ENCODE assay signal across 28 cellular contexts in the genomic region with DNA sequence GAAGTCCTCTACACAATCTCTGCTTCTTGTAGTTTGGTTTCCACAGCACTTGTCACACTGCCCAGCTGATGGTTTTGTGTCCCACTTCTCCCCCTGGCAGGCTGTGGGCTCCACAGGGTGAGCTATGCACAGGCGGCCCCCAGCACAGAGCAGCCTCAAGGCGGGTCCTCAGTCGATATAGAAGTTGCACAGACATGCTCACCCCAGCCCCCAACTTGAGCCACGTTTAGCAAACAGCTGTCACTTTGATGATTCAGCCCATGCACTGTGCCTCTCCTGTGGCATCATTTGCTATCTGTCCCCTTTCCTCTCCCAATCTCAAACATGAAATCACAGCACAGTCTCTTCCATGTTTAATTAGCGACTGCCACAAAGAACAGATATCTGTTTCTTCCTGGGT.
DNase-seq lines count a peak whose midpoint lies in the region; ATAC-seq, FAIRE-seq and TF ChIP-seq lines count a peak whose summit lies in the region.
"Had no signal": no experiment of that assay in that cellular context is flagged by ENCODE, and none has a peak within 500 bp of the region (broad histone marks: within the 10 kb centered on the region; RNA-seq: fewer than 3 reads in every experiment).

No MANE protein-coding gene starts in this region.

- H3K27ac Mint-ChIP-seq in neural crest cell (ENCODE audit: unreplicated experiment): peak overlapping the region; percentile 16
- H3K27ac Mint-ChIP-seq: CD4-positive, alpha-beta memory T cell; GM23338; H9 had no signal

- intact Hi-C loops in esophagus muscularis mucosa (cut with DNase I) (no loop called here), left ventricle myocardium inferior (cut with micrococcal nuclease) (no loop called here), aorta (cut with DNase I) (no loop called here)

- H3K4me3 ChIP-seq in esophagus muscularis mucosa (no peak overlapping the region), small intestine (ENCODE audit: low read depth in 1 of 2, low read length in 2 of 2) (no peak overlapping the region), left ventricle myocardium inferior (no peak overlapping the region), aorta (ENCODE audit: low read length in 2 of 2) (no peak overlapping the region)
- H3K4me3 ChIP-seq: GM12878, GM23338, K562 had no signal

- no peak for ATAC-seq in aorta (ENCODE audit: low FRiP score)
- ATAC-seq: GM12878, GM23338, K562 had no signal

- DNase-seq in Ammon's horn (ENCODE audit: low spot score) (peak; percentile 16), NCI-H524 treated with DMSO at 0.1 percent for 48 hours (lab: John Stamatoyannopoulos, UW) (peak; percentile 0), esophagus muscularis mucosa (ENCODE audit: extremely low spot score) (peak; percentile 80), neural crest cell (ENCODE audit: low read depth, low spot score) (no peak), small intestine (no peak), left ventricle myocardium inferior (no peak), aorta (no peak)
- DNase-seq in stimulated activated naive CD4-positive, alpha-beta T cell (lab: John Stamatoyannopoulos, UW): no peak
- DNase-seq: C1 segment of cervical spinal cord; CD4-positive, alpha-beta memory T cell; COR-L47; DMS79; EL; GDM1; H9; Kasumi-1; NCI-H1092 treated with DMSO at 0.1 percent for 48 hours; NCI-H1436 treated with DMSO at 0.1 percent for 48 hours; NCI-H2029; NCI-H446; NCI-H526; Right ventricle myocardium superior; RPMI8226; SW 1271 had no signal

- H3K27me3 Mint-ChIP-seq in neural crest cell (ENCODE audit: low read depth): no peaks in the 10 kb centered on the region

- no peaks in the 10 kb centered on the region for H3K9me3 ChIP-seq in esophagus muscularis mucosa
- no peaks in the 10 kb centered on the region for H3K9me3 ChIP-seq in small intestine (ENCODE audit: control insufficient read depth, low read depth)
- no peaks in the 10 kb centered on the region for H3K9me3 ChIP-seq in left ventricle myocardium inferior (replicated peaks)
- no peaks in the 10 kb centered on the region for H3K9me3 ChIP-seq in aorta (ENCODE audit: control insufficient read depth, low read length)

- TF ChIP-seq CTCF in esophagus muscularis mucosa (IDR thresholded peaks at IDR 0.05) (no peak), neural crest cell (conservative IDR thresholded peaks at IDR 0.05) (no peak), left ventricle myocardium inferior (IDR thresholded peaks at IDR 0.05; ENCODE audit: borderline replicate concordance) (no peak)

- H3K27ac ChIP-seq in esophagus muscularis mucosa (replicated peaks in 1 of 4) (no peak overlapping the region), small intestine (ENCODE audit: low read depth in 1 of 2, low read length in 1 of 2) (no peak overlapping the region), left ventricle myocardium inferior (replicated peaks) (no peak overlapping the region), aorta (ENCODE audit: low read depth in 1 of 2, low read length in 2 of 2) (no peak overlapping the region)

- H3K4me1 ChIP-seq in esophagus muscularis mucosa (no peaks in the 10 kb centered on the region), small intestine (ENCODE audit: control insufficient read depth in 2 of 2, insufficient read depth in 1 of 2, low read depth in 1 of 2, low read length in 1 of 2) (no peaks in the 10 kb centered on the region), left ventricle myocardium inferior (no peaks in the 10 kb centered on the region), aorta (ENCODE audit: control insufficient read depth in 1 of 2, insufficient read depth in 2 of 2, low read length in 2 of 2) (no peaks in the 10 kb centered on the region)

- 67% methylated on average over 4 of the region's 5 CpGs for WGBS in esophagus muscularis mucosa
- 69 to 73% (median 71%) methylated on average over 5 of the region's 5 CpGs for WGBS in small intestine, 3 donors
- 74 to 79% methylated on average over 5 of the region's 5 CpGs for WGBS in aorta, 2 donors

- H3K4me3 Mint-ChIP-seq in neural crest cell: no peak overlapping the region
- H3K4me3 Mint-ChIP-seq: CD4-positive, alpha-beta memory T cell; GM23338; H9 had no signal

- no peak for FAIRE-seq in small intestine (lab: Jason Lieb, UNC)
- FAIRE-seq: A204.1, GM12878, K562 had no signal

- peaks cover 4% of the 10 kb centered on the region for H3K36me3 Mint-ChIP-seq in neural crest cell (ENCODE audit: low read depth)
- H3K36me3 Mint-ChIP-seq: CD4-positive, alpha-beta memory T cell had no signal

- H3K36me3 ChIP-seq in esophagus muscularis mucosa (peaks cover 0 to 23% (median 7%) of the 10 kb centered on the region in 4 donors), small intestine (ENCODE audit: control insufficient read depth in 2 of 2, insufficient read depth in 2 of 2, low read length in 2 of 2) (no peaks in the 10 kb centered on the region), left ventricle myocardium inferior (no peaks in the 10 kb centered on the region), aorta (ENCODE audit: control insufficient read depth in 1 of 2, insufficient read depth in 2 of 2, low read length in 1 of 2) (peaks cover 3 to 9% of the 10 kb centered on the region in 2 donors)

- H3K27me3 ChIP-seq in esophagus muscularis mucosa: no peaks in the 10 kb centered on the region
- no peaks in the 10 kb centered on the region for H3K27me3 ChIP-seq in small intestine (ENCODE audit: control insufficient read depth in 2 of 2, insufficient read depth in 2 of 2, low read length in 2 of 2)
- peaks cover 16% of the 10 kb centered on the region for H3K27me3 ChIP-seq in left ventricle myocardium inferior (ENCODE audit: low read depth)
- no peaks in the 10 kb centered on the region for H3K27me3 ChIP-seq in aorta (ENCODE audit: control insufficient read depth in 1 of 2, insufficient read depth in 2 of 2, low read length in 1 of 2)

- no peak for TF ChIP-seq EP300 in esophagus muscularis mucosa (IDR thresholded peaks at IDR 0.05)

- no peak for TF ChIP-seq POLR2A in esophagus muscularis mucosa (IDR thresholded peaks at IDR 0.05; ENCODE audit: low read depth)

- H3K9me3 Mint-ChIP-seq in neural crest cell: peaks cover 3% of the 10 kb centered on the region
- H3K9me3 Mint-ChIP-seq: GM23338, H9 had no signal

- H3K4me1 Mint-ChIP-seq in neural crest cell: peaks cover 5% of the 10 kb centered on the region
- H3K4me1 Mint-ChIP-seq: CD4-positive, alpha-beta memory T cell had no signal

Comparison
In these comparisons a context has a peak if more than half of its experiments do, and no peak if none do; other contexts are left out.
1. DNase-seq: peak in Ammon's horn (single experiment), NCI-H524 treated with DMSO at 0.1 percent for 48 hours (single experiment) and esophagus muscularis mucosa (single experiment); none in neural crest cell (single experiment), small intestine (single experiment), left ventricle myocardium inferior (single experiment), stimulated activated naive CD4-positive, alpha-beta T cell (0 of 6) and aorta (0 of 2).